8 cellular contexts compared by ENCODE assay signal in genomic region chr2:225002656-225003045, GRCh38. TPM values are rescaled to one million over a fixed set of nuclear protein-coding genes. Genes with fewer than 3 reads are reported as not detected.
DNase-seq lines count a peak whose midpoint lies in the region; ATAC-seq, FAIRE-seq and TF ChIP-seq lines count a peak whose summit lies in the region.

No MANE protein-coding gene starts in this region.

- H3K4me3 Mint-ChIP-seq in activated CD8-positive, alpha-beta T cell treated with anti-CD3 and anti-CD28 coated beads, Interleukin-2, amount 10 ng/mL, durations not matched to agents 7 days and 5 days: no peak overlapping the region

- H3K9me3 Mint-ChIP-seq in activated CD8-positive, alpha-beta T cell treated with anti-CD3 and anti-CD28 coated beads, Interleukin-2, amount 10 ng/mL, durations not matched to agents 7 days and 5 days (ENCODE audit: insufficient read depth): no peaks in the 10 kb centered on the region

- H3K36me3 Mint-ChIP-seq in activated CD8-positive, alpha-beta T cell treated with anti-CD3 and anti-CD28 coated beads, Interleukin-2, amount 10 ng/mL, durations not matched to agents 7 days and 5 days (ENCODE audit: low read depth): peaks cover 48% of the 10 kb centered on the region

- H3K4me3 ChIP-seq in pancreas: no peak overlapping the region
- no peak overlapping the region for H3K4me3 ChIP-seq in lower leg skin (ENCODE audit: low read depth, poor library complexity, severe bottlenecking)

- CTCF ChIA-PET in activated CD8-positive, alpha-beta T cell treated with anti-CD3 and anti-CD28 coated beads, Interleukin-2, amount 10 ng/mL, durations not matched to agents 7 days and 5 days (lab: Charles Lee): interaction anchor here (0.6 to 7.0 kb wide), 36 partner anchors 8 to 193 kb away, joined by 3 to 89 read pairs (median 5); partner anchors contain the start of gene DOCK10

- no peaks in the 10 kb centered on the region for H3K27me3 ChIP-seq in pancreas

- peaks cover 83% of the 10 kb centered on the region for H3K4me1 Mint-ChIP-seq in activated CD8-positive, alpha-beta T cell treated with anti-CD3 and anti-CD28 coated beads, Interleukin-2, amount 10 ng/mL, durations not matched to agents 7 days and 5 days (ENCODE audit: low read depth)

- H3K27ac Mint-ChIP-seq in activated CD8-positive, alpha-beta T cell treated with anti-CD3 and anti-CD28 coated beads, Interleukin-2, amount 10 ng/mL, durations not matched to agents 7 days and 5 days: peak overlapping the region; percentile 78

- H3K36me3 ChIP-seq in pancreas: no peaks in the 10 kb centered on the region

- TF ChIP-seq CTCF in GM10266 (IDR thresholded peaks at IDR 0.05; ENCODE audit: control insufficient read depth, insufficient read depth, low read depth, missing control alignments) (peak; percentile 34), pancreas (IDR thresholded peaks at IDR 0.05) (no peak), lower leg skin (IDR thresholded peaks at IDR 0.05) (no peak)

- no peak overlapping the region for H3K27ac ChIP-seq in pancreas

- no peaks in the 10 kb centered on the region for H3K27me3 Mint-ChIP-seq in activated CD8-positive, alpha-beta T cell treated with anti-CD3 and anti-CD28 coated beads, Interleukin-2, amount 10 ng/mL, durations not matched to agents 7 days and 5 days (ENCODE audit: low read depth)

- ATAC-seq in GM19397 (IDR thresholded peaks at IDR 0.05; ENCODE audit: unreplicated experiment) (peak; percentile 95), HG03354 (IDR thresholded peaks at IDR 0.05; ENCODE audit: poor library complexity, severe bottlenecking, unreplicated experiment) (peak; percentile 93), pancreas (peak in 3 of 4 donors; percentile 36 to 76 (median 59)), left cardiac atrium (no peak)
- peak; percentile 84 for ATAC-seq in activated CD8-positive, alpha-beta T cell treated with anti-CD3 and anti-CD28 coated beads, Interleukin-2, amount 10 ng/mL, durations not matched to agents 7 days and 5 days

- POLR2A ChIA-PET in activated CD8-positive, alpha-beta T cell treated with anti-CD3 and anti-CD28 coated beads, Interleukin-2, amount 10 ng/mL, durations not matched to agents 7 days and 5 days (lab: Charles Lee): interaction anchor here (0.6 to 1.1 kb wide), 4 partner anchors 56 to 106 kb away, joined by 3 to 5 read pairs (median 4); no protein-coding TSS in a partner anchor

- WGBS in pancreas, 2 donors: 47 to 56% methylated on average over 5 of the region's 5 CpGs
- 70 to 72% methylated on average over 5 of the region's 5 CpGs for WGBS in lower leg skin, 2 donors

- no peak for TF ChIP-seq POLR2A in lower leg skin (IDR thresholded peaks at IDR 0.05)

- no peak for FAIRE-seq in pancreas (lab: Jason Lieb, UNC)

- no peaks in the 10 kb centered on the region for H3K9me3 ChIP-seq in pancreas

- no peaks in the 10 kb centered on the region for H3K4me1 ChIP-seq in pancreas

- DNase-seq in GM10266 (ENCODE audit: extremely low spot score) (no peak), pancreas (no peak), lower leg skin (ENCODE audit: low spot score in 2 of 2) (no peak), cortex of kidney (lab: John Stamatoyannopoulos, UW) (no peak), left cardiac atrium (no peak)
- DNase-seq in activated CD8-positive, alpha-beta T cell treated with anti-CD3 and anti-CD28 coated beads, Interleukin-2, amount 10 ng/mL, durations not matched to agents 7 days and 5 days: peak; percentile 66

- intact Hi-C loops in pancreas (cut with DNase I): no loop called here
- intact Hi-C loops in lower leg skin (cut with DNase I; ENCODE audit: low total_unique reads): no loop called here
- intact Hi-C loops in left cardiac atrium (cut with DNase I): no loop called here

RNA-seq across cellular contexts. Expression of gene DOCK10, which starts 39.6 kb away (rescaled TPM):
- total RNA-seq in activated CD8-positive, alpha-beta T cell treated with anti-CD3 and anti-CD28 coated beads, Interleukin-2, amount 10 ng/mL, durations not matched to agents 7 days and 5 days: 100 to 1,000 TPM; 343 to 344 TPM
- 10 to 100 TPM in 1 of 6 donors, 1 to 10 TPM in 5; 1.1 to 16.3 (median 3.6) TPM for total RNA-seq in pancreas
- 1 to 10 TPM in 1 of 2 donors, under 1 TPM in 1; 0.95 to 3.2 TPM for polyA plus RNA-seq in pancreas
- total RNA-seq in lower leg skin: 10 to 100 TPM in 3 of 4 donors, 1 to 10 TPM in 1; 6.2 to 16.5 (median 14.0) TPM
- 1 to 10 TPM; 4.2 to 5.0 TPM for total RNA-seq in left cardiac atrium

Comparison
In these comparisons a context has a peak if more than half of its experiments do, and no peak if none do; other contexts are left out.
1. ATAC-seq: peak in GM19397 (single experiment), HG03354 (single experiment), activated CD8-positive, alpha-beta T cell treated with anti-CD3 and anti-CD28 coated beads, Interleukin-2, amount 10 ng/mL, durations not matched to agents 7 days and 5 days (single experiment) and pancreas (3 of 4); none in left cardiac atrium (0 of 2).
2. RNA of gene DOCK10, which starts 39.6 kb away (total RNA-seq): 343 to 344 TPM in activated CD8-positive, alpha-beta T cell treated with anti-CD3 and anti-CD28 coated beads, Interleukin-2, amount 10 ng/mL, durations not matched to agents 7 days and 5 days; 6.2 to 16.5 TPM in lower leg skin, 1.1 to 16.3 TPM in pancreas and 4.2 to 5.0 TPM in left cardiac atrium; every median in the first group is over 10 times any median in the second.